9 cellular contexts compared by ENCODE assay signal in the genomic region with DNA sequence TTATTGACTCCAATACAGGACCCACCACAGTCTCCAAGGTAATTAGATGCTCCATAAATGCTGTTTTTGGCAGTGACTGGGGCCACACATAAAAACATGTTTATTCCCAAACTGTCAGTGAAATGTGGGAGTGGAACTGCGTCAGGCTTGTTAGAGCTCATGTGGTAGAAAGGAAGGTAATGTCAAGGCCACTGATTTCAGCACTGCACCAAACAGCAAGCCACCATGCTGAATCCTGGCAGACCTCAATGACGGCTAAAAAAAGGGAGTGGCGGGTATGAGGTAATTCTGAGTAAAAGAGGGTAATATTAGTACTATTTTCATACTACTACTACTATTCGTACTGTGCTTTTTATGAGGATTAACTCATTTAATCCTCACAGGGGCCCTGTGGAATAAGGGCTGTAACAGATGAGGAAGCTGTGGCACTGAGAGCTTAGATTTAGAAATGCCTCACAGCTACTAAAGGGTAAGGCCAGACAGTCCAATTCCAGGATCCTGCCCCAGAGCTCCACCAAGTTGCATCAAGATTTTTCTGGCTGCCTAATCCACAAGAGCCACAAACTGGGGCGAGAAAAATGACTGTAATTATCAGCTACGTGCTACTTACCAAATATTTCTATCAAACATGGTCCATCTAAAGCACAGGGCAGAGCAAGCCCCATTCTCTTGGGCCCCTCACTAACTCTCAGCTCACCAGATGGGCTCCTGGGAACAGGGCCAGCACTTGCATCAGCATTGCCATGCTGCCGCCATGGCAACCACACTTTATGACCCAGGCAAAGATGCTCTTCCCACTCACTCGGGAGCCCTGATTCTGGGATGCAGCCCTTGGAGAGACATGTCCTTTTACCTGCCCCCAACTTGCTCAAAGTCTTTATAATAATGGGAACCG.
A peak's percentile ranks its signal among the peaks of the same experiment; 100 is the strongest.
DNase-seq lines count a peak whose midpoint lies in the region; ATAC-seq, FAIRE-seq and TF ChIP-seq lines count a peak whose summit lies in the region.
"Had no signal": no experiment of that assay in that cellular context is flagged by ENCODE, and none has a peak within 500 bp of the region (broad histone marks: within the 10 kb centered on the region; RNA-seq: fewer than 3 reads in every experiment).

No MANE protein-coding gene starts in this region.

- TF ChIP-seq EP300 in HepG2 (IDR thresholded peaks at IDR 0.05; ENCODE audit: low read depth in 2 of 2, low read length in 2 of 2) = no peak
- no peak for TF ChIP-seq EP300 in HepG2 (CRISPR knock-in tag; IDR thresholded peaks at IDR 0.05; ENCODE audit: borderline replicate concordance)

- no peak for TF ChIP-seq RAD21 in HepG2 (CRISPR knock-in tag; IDR thresholded peaks at IDR 0.05)

- peak overlapping the region; percentile 41 for H3K27ac Mint-ChIP-seq in activated naive CD8-positive, alpha-beta T cell
- no peak overlapping the region for H3K27ac Mint-ChIP-seq in activated naive CD8-positive, alpha-beta T cell treated with anti-CD3 and anti-CD28 coated beads for 36 hours
- H3K27ac Mint-ChIP-seq in glutamatergic neuron (ENCODE audit: unreplicated experiment) = peak overlapping the region; percentile 85

- H3K27ac ChIP-seq in uterus (peak overlapping the region; percentile 73 to 85), HepG2 (ENCODE audit: extremely low read length, insufficient read depth, low read length) (no peak overlapping the region)

- intact Hi-C loops in uterus (cut with DNase I; ENCODE audit: low total_unique reads) = no loop called here
- intact Hi-C loops in HepG2 (cut with micrococcal nuclease; ENCODE audit: unreplicated experiment) = no loop called here

- TF ChIP-seq CTCF in glutamatergic neuron (IDR thresholded peaks at IDR 0.05; ENCODE audit: partially characterized antibody, unreplicated experiment) (no peak), uterus (IDR thresholded peaks at IDR 0.05) (no peak), HepG2 (CRISPR knock-in tag; IDR thresholded peaks at IDR 0.05) (no peak)

- peaks cover 17% of the 10 kb centered on the region for H3K4me1 Mint-ChIP-seq in activated naive CD8-positive, alpha-beta T cell (ENCODE audit: low read depth)
- H3K4me1 Mint-ChIP-seq in activated naive CD8-positive, alpha-beta T cell treated with anti-CD3 and anti-CD28 coated beads for 36 hours = peaks cover 15% of the 10 kb centered on the region
- H3K4me1 Mint-ChIP-seq in glutamatergic neuron (ENCODE audit: low read depth, unreplicated experiment) = peaks cover 22% of the 10 kb centered on the region

- no peak overlapping the region for H3K4me3 Mint-ChIP-seq in activated naive CD8-positive, alpha-beta T cell
- no peak overlapping the region for H3K4me3 Mint-ChIP-seq in activated naive CD8-positive, alpha-beta T cell treated with anti-CD3 and anti-CD28 coated beads for 36 hours
- peak overlapping the region; percentile 43 for H3K4me3 Mint-ChIP-seq in glutamatergic neuron (ENCODE audit: unreplicated experiment)

- H3K27me3 ChIP-seq in uterus (no peaks in the 10 kb centered on the region), HepG2 (ENCODE audit: control insufficient read depth in 1 of 2, insufficient read depth in 2 of 2, low read length in 2 of 2) (no peaks in the 10 kb centered on the region)

- no peak for DNase-seq in activated naive CD8-positive, alpha-beta T cell treated with anti-CD3 and anti-CD28 coated beads for 36 hours
- DNase-seq in SHP77 treated with DMSO at 0.1 percent for 48 hours (lab: John Stamatoyannopoulos, UW) = peak; percentile 57
- DNase-seq in glutamatergic neuron = peak; percentile 62
- DNase-seq in uterus = peak; percentile 43 to 65
- DNase-seq in HepG2 (ENCODE audit: low spot score) = no peak
- DNase-seq in activated CD4-positive, alpha-beta T cell treated with anti-CD3 and anti-CD28 coated beads, Interleukin-2, amount 50 U/mL, for 4 hours = no peak
- DNase-seq: AML-193 had no signal

- no peaks in the 10 kb centered on the region for H4K20me1 ChIP-seq in HepG2 (ENCODE audit: insufficient read depth, low read length)

- H3K79me2 ChIP-seq in HepG2 (ENCODE audit: insufficient read depth, low read length) = no peaks in the 10 kb centered on the region

- ATAC-seq in HepG2 = no peak
- no peak for ATAC-seq in HG03354 (IDR thresholded peaks at IDR 0.05; ENCODE audit: poor library complexity, severe bottlenecking, unreplicated experiment)

- no peaks in the 10 kb centered on the region for H3K9me3 Mint-ChIP-seq in activated naive CD8-positive, alpha-beta T cell (ENCODE audit: low read depth)
- no peaks in the 10 kb centered on the region for H3K9me3 Mint-ChIP-seq in activated naive CD8-positive, alpha-beta T cell treated with anti-CD3 and anti-CD28 coated beads for 36 hours
- peaks cover 1% of the 10 kb centered on the region for H3K9me3 Mint-ChIP-seq in glutamatergic neuron (ENCODE audit: unreplicated experiment)

- in situ Hi-C loops in HepG2 (cut with HindIII; ENCODE audit: extremely low pct_ligation_motif_present, low pct_unique_long_range_greater_than_20kb) = no loop called here

- H3K36me3 ChIP-seq in uterus (no peaks in the 10 kb centered on the region), HepG2 (replicated peaks in 1 of 2; ENCODE audit: control insufficient read depth in 1 of 2, insufficient read depth in 2 of 2, low read length in 2 of 2) (peaks cover 0 to 5% of the 10 kb centered on the region in 2 experiments; a peak in 1 of 5 replicates)

- POLR2A ChIA-PET in HepG2 (lab: Yijun Ruan, JAX) = no interaction called here

- H3K4me1 ChIP-seq in uterus (peaks cover 0 to 6% of the 10 kb centered on the region in 2 donors), HepG2 (ENCODE audit: insufficient read depth, low read length) (no peaks in the 10 kb centered on the region)

- H3K9ac ChIP-seq in HepG2 (ENCODE audit: insufficient read depth, low read depth, low read length) = no peak overlapping the region

- H3K4me2 ChIP-seq in HepG2 (ENCODE audit: low read depth, low read length) = no peak overlapping the region

- H3K9me3 ChIP-seq in uterus (no peaks in the 10 kb centered on the region), HepG2 (ENCODE audit: low read length) (no peaks in the 10 kb centered on the region)

- H3K27me3 Mint-ChIP-seq in activated naive CD8-positive, alpha-beta T cell = no peaks in the 10 kb centered on the region
- H3K27me3 Mint-ChIP-seq in activated naive CD8-positive, alpha-beta T cell treated with anti-CD3 and anti-CD28 coated beads for 36 hours = no peaks in the 10 kb centered on the region
- H3K27me3 Mint-ChIP-seq in glutamatergic neuron (ENCODE audit: unreplicated experiment) = peaks cover 3% of the 10 kb centered on the region

- no TSS peak for BruUV-seq in HepG2 (replicated peaks; lab: Mats Ljungman, UMichigan)

- no peak for TF ChIP-seq POLR2A in uterus (IDR thresholded peaks at IDR 0.05)
- no peak for TF ChIP-seq POLR2A in HepG2 (IDR thresholded peaks at IDR 0.05; ENCODE audit: insufficient read depth in 1 of 2, low read depth in 2 of 2, low read length in 2 of 2)

- H3K4me3 ChIP-seq in uterus (no peak overlapping the region), HepG2 (replicated peaks in 1 of 3; ENCODE audit: insufficient read depth in 1 of 3, low read depth in 2 of 3, low read length in 3 of 3) (no peak overlapping the region)

- CTCF ChIA-PET in HepG2 (lab: Yijun Ruan, JAX; ENCODE audit: low intra/inter-chr PET ratio, low total read pairs) = no interaction called here

- no peaks in the 10 kb centered on the region for H3K36me3 Mint-ChIP-seq in activated naive CD8-positive, alpha-beta T cell
- H3K36me3 Mint-ChIP-seq in activated naive CD8-positive, alpha-beta T cell treated with anti-CD3 and anti-CD28 coated beads for 36 hours = no peaks in the 10 kb centered on the region
- no peaks in the 10 kb centered on the region for H3K36me3 Mint-ChIP-seq in glutamatergic neuron (ENCODE audit: unreplicated experiment)

- WGBS in HepG2 (ENCODE audit: low lambda C conversion rate) = 94% methylated on average over 9 of the region's 9 CpGs

- H2AFZ ChIP-seq in HepG2 (ENCODE audit: low read length) = no peak overlapping the region

- no peak for FAIRE-seq in HepG2 (lab: Jason Lieb, UNC)

TF ChIP-seq in HepG2, 621 proteins besides CTCF, POLR2A, EP300 and RAD21 (continues in another document):
- TF ChIP-seq TGIF2 (CRISPR knock-in tag; IDR thresholded peaks at IDR 0.05) (no peak), RNF2 (conservative IDR thresholded peaks at IDR 0.05; ENCODE audit: low read depth) (no peak), GATAD2A (CRISPR knock-in tag; IDR thresholded peaks at IDR 0.05) (no peak), RBM39 (IDR thresholded peaks at IDR 0.05; ENCODE audit: low read depth, low read length, poor library complexity, severe bottlenecking) (no peak), ZNF772 (CRISPR knock-in tag; IDR thresholded peaks at IDR 0.05) (no peak), ZSCAN29 (CRISPR knock-in tag; conservative IDR thresholded peaks at IDR 0.05) (no peak), ZNF7 (CRISPR knock-in tag; IDR thresholded peaks at IDR 0.05) (no peak)
- TF ChIP-seq, protein P1, sequence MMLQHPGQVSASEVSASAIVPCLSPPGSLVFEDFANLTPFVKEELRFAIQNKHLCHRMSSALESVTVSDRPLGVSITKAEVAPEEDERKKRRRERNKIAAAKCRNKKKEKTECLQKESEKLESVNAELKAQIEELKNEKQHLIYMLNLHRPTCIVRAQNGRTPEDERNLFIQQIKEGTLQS (CRISPR knock-in tag; IDR thresholded peaks at IDR 0.05) = no peak
- TF ChIP-seq, protein P2, sequence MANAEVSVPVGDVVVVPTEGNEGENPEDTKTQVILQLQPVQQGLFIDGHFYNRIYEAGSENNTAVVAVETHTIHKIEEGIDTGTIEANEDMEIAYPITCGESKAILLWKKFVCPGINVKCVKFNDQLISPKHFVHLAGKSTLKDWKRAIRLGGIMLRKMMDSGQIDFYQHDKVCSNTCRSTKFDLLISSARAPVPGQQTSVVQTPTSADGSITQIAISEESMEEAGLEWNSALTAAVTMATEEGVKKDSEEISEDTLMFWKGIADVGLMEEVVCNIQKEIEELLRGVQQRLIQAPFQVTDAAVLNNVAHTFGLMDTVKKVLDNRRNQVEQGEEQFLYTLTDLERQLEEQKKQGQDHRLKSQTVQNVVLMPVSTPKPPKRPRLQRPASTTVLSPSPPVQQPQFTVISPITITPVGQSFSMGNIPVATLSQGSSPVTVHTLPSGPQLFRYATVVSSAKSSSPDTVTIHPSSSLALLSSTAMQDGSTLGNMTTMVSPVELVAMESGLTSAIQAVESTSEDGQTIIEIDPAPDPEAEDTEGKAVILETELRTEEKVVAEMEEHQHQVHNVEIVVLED (CRISPR knock-in tag; IDR thresholded peaks at IDR 0.05; ENCODE audit: borderline replicate concordance) = no peak
- TF ChIP-seq, protein P3, sequence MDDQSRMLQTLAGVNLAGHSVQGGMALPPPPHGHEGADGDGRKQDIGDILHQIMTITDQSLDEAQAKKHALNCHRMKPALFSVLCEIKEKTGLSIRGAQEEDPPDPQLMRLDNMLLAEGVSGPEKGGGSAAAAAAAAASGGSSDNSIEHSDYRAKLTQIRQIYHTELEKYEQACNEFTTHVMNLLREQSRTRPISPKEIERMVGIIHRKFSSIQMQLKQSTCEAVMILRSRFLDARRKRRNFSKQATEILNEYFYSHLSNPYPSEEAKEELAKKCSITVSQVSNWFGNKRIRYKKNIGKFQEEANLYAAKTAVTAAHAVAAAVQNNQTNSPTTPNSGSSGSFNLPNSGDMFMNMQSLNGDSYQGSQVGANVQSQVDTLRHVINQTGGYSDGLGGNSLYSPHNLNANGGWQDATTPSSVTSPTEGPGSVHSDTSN (CRISPR knock-in tag; IDR thresholded peaks at IDR 0.05; ENCODE audit: borderline replicate concordance) = no peak

Comparison
In these comparisons a context has a peak if more than half of its experiments do, and no peak if none do; other contexts are left out.
1. DNase-seq: peak in SHP77 treated with DMSO at 0.1 percent for 48 hours (single experiment), glutamatergic neuron (single experiment) and uterus (2 of 2); none in activated naive CD8-positive, alpha-beta T cell treated with anti-CD3 and anti-CD28 coated beads for 36 hours (single experiment), HepG2 (single experiment) and activated CD4-positive, alpha-beta T cell treated with anti-CD3 and anti-CD28 coated beads, Interleukin-2, amount 50 U/mL, for 4 hours (0 of 2).